ENCODE assay signal across 7 cellular contexts in genomic region chr9:89466451-89467277, GRCh38.
A peak's percentile ranks its signal among the peaks of the same experiment; 100 is the strongest.
DNase-seq lines count a peak whose midpoint lies in the region; ATAC-seq lines count a peak whose summit lies in the region.

No MANE protein-coding gene starts in this region.

- H3K27ac Mint-ChIP-seq in activated naive CD8-positive, alpha-beta T cell: peak overlapping the region; percentile 100

- H3K4me3 Mint-ChIP-seq in activated naive CD8-positive, alpha-beta T cell: peak overlapping the region; percentile 91

- peaks cover 94% of the 10 kb centered on the region for H3K4me1 Mint-ChIP-seq in activated naive CD8-positive, alpha-beta T cell (ENCODE audit: low read depth)

- H3K27me3 Mint-ChIP-seq in activated naive CD8-positive, alpha-beta T cell: no peaks in the 10 kb centered on the region

- peak; percentile 67 for DNase-seq in stimulated activated naive CD8-positive, alpha-beta T cell treated with anti-CD3 and anti-CD28 coated beads, Interleukin-15, Interleukin-2, amounts not matched to agents 100 U/mL and 50 U/mL, for 24 hours
- DNase-seq in NCI-H2029 treated with DMSO at 0.1 percent for 48 hours (lab: John Stamatoyannopoulos, UW): no peak
- DNase-seq in NCI-H2171 treated with DMSO at 0.1 percent for 48 hours (lab: John Stamatoyannopoulos, UW): no peak
- DNase-seq in NAMALWA (ENCODE audit: low spot score): no peak

- H3K36me3 Mint-ChIP-seq in activated naive CD8-positive, alpha-beta T cell: peaks cover 45% of the 10 kb centered on the region

- H3K9me3 Mint-ChIP-seq in activated naive CD8-positive, alpha-beta T cell (ENCODE audit: low read depth): no peaks in the 10 kb centered on the region

- peak; percentile 74 for ATAC-seq in GM19395 (IDR thresholded peaks at IDR 0.05; ENCODE audit: unreplicated experiment)
- peak; percentile 61 for ATAC-seq in HG03108 (IDR thresholded peaks at IDR 0.05; ENCODE audit: unreplicated experiment)
- ATAC-seq in stimulated activated naive CD8-positive, alpha-beta T cell treated with anti-CD3 and anti-CD28 coated beads, Interleukin-15, Interleukin-2, amounts not matched to agents 100 U/mL and 50 U/mL, for 24 hours: peak; percentile 73
